30 cellular contexts compared by ENCODE assay signal in genomic region chr12:127820846-127821245, GRCh38.
"Had no signal": no experiment of that assay in that cellular context is flagged by ENCODE, and none has a peak within 500 bp of the region (broad histone marks: within the 10 kb centered on the region; RNA-seq: fewer than 3 reads in every experiment).

No MANE protein-coding gene starts in this region.

- H3K27ac ChIP-seq: left lung, lower lobe of right lung, ovary, prostate gland, skin epidermis, stomach, suprapubic skin, thoracic aorta, tibial artery, uterus had no signal

- DNase-seq: hypothalamus; immature natural killer cell; kidney; left colon; left lung; lower lobe of right lung; mammary epithelial cell; mesenchymal stem cell; naive thymus-derived CD8-positive, alpha-beta T cell; nucleus accumbens; ovary; retina; right cardiac atrium; stimulated activated CD4-positive, alpha-beta T cell treated with anti-CD3 and anti-CD28 coated beads, Interleukin-12 subunit alpha, Interleukin-12 subunit beta, amount 100 ng/mL, for 4 hours; stimulated activated CD4-positive, alpha-beta T cell treated with anti-CD3 and anti-CD28 coated beads, Interleukin-15, amount 100 ng/mL, for 24 hours; stimulated activated CD4-positive, alpha-beta T cell treated with anti-CD3 and anti-CD28 coated beads, Interleukin-2, amount 100 ng/mL, for 24 hours; stimulated activated CD4-positive, alpha-beta T cell treated with anti-CD3 and anti-CD28 coated beads, Interleukin-4, amount 100 ng/mL, for 1 hour; stimulated activated naive B cell treated with anti-CD40 and anti-IgM and Interleukin-4, amounts not matched to agents 10 μg/mL and 1 μg/mL and 100 μg/mL, for 72 hours; stimulated activated naive CD8-positive, alpha-beta T cell treated with anti-CD3 and anti-CD28 coated beads, Interleukin-15, Interleukin-2, amounts not matched to agents 100 U/mL and 50 U/mL, for 24 hours; stomach; tibial artery; uterus had no signal

- H3K9me3 Mint-ChIP-seq: nephron, neural crest cell, type B pancreatic cell had no signal

- H3K36me3 Mint-ChIP-seq: immature natural killer cell; naive thymus-derived CD8-positive, alpha-beta T cell; stimulated activated naive B cell treated with anti-CD40 and anti-IgM and Interleukin-4, amounts not matched to agents 10 μg/mL and 1 μg/mL and 100 μg/mL, for 72 hours; type B pancreatic cell had no signal

- H3K27me3 ChIP-seq: left lung, ovary, stomach, suprapubic skin, tibial artery, uterus had no signal

- H3K4me1 ChIP-seq: left lung, lower lobe of right lung, prostate gland, uterus had no signal

- H3K9me3 ChIP-seq: lower lobe of right lung, ovary, prostate gland, suprapubic skin, thoracic aorta, tibial artery, uterus had no signal

- H3K4me1 Mint-ChIP-seq: immature natural killer cell; naive thymus-derived CD8-positive, alpha-beta T cell; nephron had no signal

- H3K27ac Mint-ChIP-seq: immature natural killer cell; naive thymus-derived CD8-positive, alpha-beta T cell; nephron; stimulated activated naive B cell treated with anti-CD40 and anti-IgM and Interleukin-4, amounts not matched to agents 10 μg/mL and 1 μg/mL and 100 μg/mL, for 72 hours; type B pancreatic cell had no signal

- H3K4me3 Mint-ChIP-seq: immature natural killer cell; naive thymus-derived CD8-positive, alpha-beta T cell; nephron; neural crest cell; stimulated activated naive B cell treated with anti-CD40 and anti-IgM and Interleukin-4, amounts not matched to agents 10 μg/mL and 1 μg/mL and 100 μg/mL, for 72 hours; type B pancreatic cell had no signal

- H3K27me3 Mint-ChIP-seq: stimulated activated naive B cell treated with anti-CD40 and anti-IgM and Interleukin-4, amounts not matched to agents 10 μg/mL and 1 μg/mL and 100 μg/mL, for 72 hours had no signal

- H3K36me3 ChIP-seq: left lung, lower lobe of right lung, ovary, prostate gland, stomach, suprapubic skin, thoracic aorta, tibial artery, uterus had no signal

- H3K4me3 ChIP-seq: left lung, lower lobe of right lung, ovary, prostate gland, skin epidermis, stomach, suprapubic skin, thoracic aorta, tibial artery, uterus had no signal

- ATAC-seq: left colon; left lung; lower lobe of right lung; naive thymus-derived CD8-positive, alpha-beta T cell; right cardiac atrium; sciatic nerve; stimulated activated naive B cell treated with anti-CD40 and anti-IgM and Interleukin-4, amounts not matched to agents 10 μg/mL and 1 μg/mL and 100 μg/mL, for 72 hours; stimulated activated naive CD8-positive, alpha-beta T cell treated with anti-CD3 and anti-CD28 coated beads, Interleukin-15, Interleukin-2, amounts not matched to agents 100 U/mL and 50 U/mL, for 24 hours had no signal
